ENCODE assay signal across 33 cellular contexts in genomic region chr4:11512861-11513260, GRCh38.
"Had no signal": no experiment of that assay in that cellular context is flagged by ENCODE, and none has a peak within 500 bp of the region (broad histone marks: within the 10 kb centered on the region; RNA-seq: fewer than 3 reads in every experiment).

No MANE protein-coding gene starts in this region.

- FAIRE-seq: astrocyte had no signal

- H3K4me3 ChIP-seq: esophagus squamous epithelium, heart right ventricle, left lung, lower lobe of right lung, neural progenitor cell, psoas muscle, right atrium auricular region, smooth muscle cell, stomach, thyroid gland, upper lobe of left lung, vagina had no signal

- ATAC-seq: heart right ventricle; left lung; lower lobe of right lung; natural killer cell; psoas muscle; stimulated activated naive B cell treated with anti-CD40 and anti-IgM and Interleukin-4, amounts not matched to agents 10 μg/mL and 1 μg/mL and 100 μg/mL, for 72 hours; T-helper 17 cell had no signal

- DNase-seq: activated CD4-positive, alpha-beta memory T cell treated with anti-CD3 and anti-CD28 coated beads, Interleukin-2, amount 10 ng/mL, durations not matched to agents 7 days and 5 days; activated CD4-positive, alpha-beta T cell treated with anti-CD3 and anti-CD28 coated beads, Interleukin-2, amount 10 ng/mL, durations not matched to agents 24 days and 14 days; activated CD4-positive, CD25-positive, alpha-beta regulatory T cell treated with anti-CD3 and anti-CD28 coated beads, Interleukin-2, amount 50 U/mL, for 72 hours; activated CD8-positive, alpha-beta memory T cell treated with anti-CD3 and anti-CD28 coated beads, Interleukin-2, amount 50 U/mL, for 48 hours; activated gamma-delta T cell; activated naive CD4-positive, alpha-beta T cell treated with anti-CD3 and anti-CD28 coated beads, Interleukin-2, amount 10 ng/mL, durations not matched to agents 7 days and 5 days; activated naive CD8-positive, alpha-beta T cell treated with anti-CD3 and anti-CD28 coated beads, Interleukin-2, amount 10 ng/mL, durations not matched to agents 7 days and 5 days; activated T-cell treated with anti-CD3 and anti-CD28 coated beads, Interleukin-2, amount 50 U/mL, for 24 hours; amniotic stem cell; brain microvascular endothelial cell; caudate nucleus; endodermal cell; esophagus squamous epithelium; heart right ventricle; kidney glomerular epithelial cell; left lung; lower lobe of right lung; mesendoderm; natural killer cell; occipital lobe; psoas muscle; stimulated activated CD4-positive, alpha-beta T cell treated with anti-CD3 and anti-CD28 coated beads, Interleukin-1b, Interleukin-23, amount 100 ng/mL, for 48 hours; stimulated activated naive B cell treated with anti-CD40 and anti-IgM and Interleukin-4, amounts not matched to agents 10 μg/mL and 1 μg/mL and 100 μg/mL, for 72 hours; stomach; T-helper 17 cell; T1000; thyroid gland; upper lobe of left lung had no signal
